ENCODE assay signal across 23 cellular contexts in the genomic region with DNA sequence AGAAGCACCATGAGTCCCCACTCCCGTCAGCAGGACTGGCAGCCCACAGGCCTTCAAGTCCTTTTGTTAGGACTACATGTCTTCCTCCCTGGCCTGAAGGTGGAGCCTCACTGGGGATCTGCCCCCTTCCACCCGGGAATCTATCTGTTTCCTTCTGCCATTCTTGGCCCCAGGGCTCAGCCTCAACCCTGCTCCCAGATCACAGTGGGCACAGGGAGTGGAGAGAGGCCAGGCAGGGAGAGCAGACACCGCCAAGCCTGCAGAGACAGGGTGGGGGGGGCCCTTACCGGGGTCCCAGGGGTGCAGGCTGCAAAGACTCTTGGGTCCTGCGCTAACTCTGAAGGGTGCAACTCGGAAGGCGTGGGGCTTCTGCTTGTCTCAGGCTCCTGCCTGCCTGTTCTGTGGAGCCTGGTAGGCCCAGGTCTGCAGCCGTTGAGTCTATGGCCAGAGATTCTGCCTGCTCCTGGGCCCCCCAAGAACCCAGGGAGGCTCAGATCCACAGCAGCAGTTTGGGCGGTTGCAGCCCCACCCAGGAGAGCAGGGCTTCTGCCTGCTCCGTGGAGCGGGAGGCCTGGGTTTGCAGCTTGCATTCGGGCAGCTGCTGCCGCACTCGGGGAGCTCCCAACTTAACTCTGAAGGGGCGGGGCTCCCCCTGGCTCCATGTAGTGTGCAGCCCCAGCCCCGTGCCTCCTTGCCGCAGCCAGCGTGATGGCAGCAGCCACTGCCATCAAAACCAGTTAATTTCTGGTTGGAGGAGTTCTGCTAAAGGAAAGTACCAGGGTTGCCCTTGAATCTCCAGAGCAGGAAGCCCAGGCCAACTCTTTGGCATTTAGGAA.
"Had no signal": no experiment of that assay in that cellular context is flagged by ENCODE, and none has a peak within 500 bp of the region (broad histone marks: within the 10 kb centered on the region; RNA-seq: fewer than 3 reads in every experiment).

No MANE protein-coding gene starts in this region.

- H3K36me3 ChIP-seq: esophagus squamous epithelium, gastroesophageal sphincter, left ventricle myocardium inferior, lower lobe of right lung, neutrophil, spleen, tibial nerve had no signal

- DNase-seq: central memory CD4-positive, alpha-beta T cell; cortex of kidney; effector memory CD8-positive, alpha-beta T cell; esophagus squamous epithelium; foreskin fibroblast; glutamatergic neuron; kidney; left cardiac atrium; left ventricle myocardium inferior; lower lobe of right lung; mesenchymal stem cell; midbrain; naive B cell; spleen; stimulated activated CD4-positive, alpha-beta T cell treated with anti-CD3 and anti-CD28 coated beads, Interleukin-15, amount 100 ng/mL, for 24 hours; stimulated activated CD4-positive, alpha-beta T cell treated with anti-CD3 and anti-CD28 coated beads, Interleukin-1b, Interleukin-23, amount 100 ng/mL, for 48 hours; stimulated activated CD4-positive, alpha-beta T cell treated with anti-CD3 and anti-CD28 coated beads, Interleukin-4, amount 100 ng/mL, for 4 hours; stimulated activated naive CD4-positive, alpha-beta T cell treated with Interleukin-2 at 50 U/mL for 16 hours had no signal

- H3K9me3 ChIP-seq: esophagus squamous epithelium, gastroesophageal sphincter, left ventricle myocardium inferior, lower lobe of right lung, neutrophil had no signal

- H3K27ac Mint-ChIP-seq: effector memory CD8-positive, alpha-beta T cell; naive B cell; nephron had no signal

- H3K27me3 Mint-ChIP-seq: effector memory CD8-positive, alpha-beta T cell; naive B cell had no signal

- H3K4me3 ChIP-seq: esophagus squamous epithelium, gastroesophageal sphincter, left ventricle myocardium inferior, lower lobe of right lung, spleen, tibial nerve had no signal

- H3K4me1 ChIP-seq: esophagus squamous epithelium, gastroesophageal sphincter, lower lobe of right lung, spleen, tibial nerve had no signal

- H3K27ac ChIP-seq: esophagus squamous epithelium, gastroesophageal sphincter, left ventricle myocardium inferior, lower lobe of right lung, neutrophil, spleen, tibial nerve had no signal

- H3K9me3 Mint-ChIP-seq: effector memory CD8-positive, alpha-beta T cell had no signal

- H3K4me3 Mint-ChIP-seq: effector memory CD8-positive, alpha-beta T cell; naive B cell; nephron had no signal

- H3K36me3 Mint-ChIP-seq: naive B cell had no signal

- H3K27me3 ChIP-seq: esophagus squamous epithelium, gastroesophageal sphincter, neutrophil, spleen, tibial nerve had no signal

- ATAC-seq: effector memory CD8-positive, alpha-beta T cell; gastroesophageal sphincter; left cardiac atrium; lower lobe of right lung; sciatic nerve had no signal

- H3K4me1 Mint-ChIP-seq: naive B cell, nephron had no signal
